1 cellular context compared by ENCODE assay signal in genomic region chr17:75565618-75566017, GRCh38.
A peak's percentile ranks its signal among the peaks of the same experiment; 100 is the strongest.
TF ChIP-seq lines count a peak whose summit lies in the region.

No MANE protein-coding gene starts in this region.

TF ChIP-seq in HEK293, 187 proteins besides CTCF, POLR2A, EP300 and RAD21 (continued from another document):
- TF ChIP-seq ZNF664 (tag by site-specific recombination; IDR thresholded peaks at IDR 0.05): peak; percentile 96
